24 cellular contexts compared by ENCODE assay signal in the genomic region with DNA sequence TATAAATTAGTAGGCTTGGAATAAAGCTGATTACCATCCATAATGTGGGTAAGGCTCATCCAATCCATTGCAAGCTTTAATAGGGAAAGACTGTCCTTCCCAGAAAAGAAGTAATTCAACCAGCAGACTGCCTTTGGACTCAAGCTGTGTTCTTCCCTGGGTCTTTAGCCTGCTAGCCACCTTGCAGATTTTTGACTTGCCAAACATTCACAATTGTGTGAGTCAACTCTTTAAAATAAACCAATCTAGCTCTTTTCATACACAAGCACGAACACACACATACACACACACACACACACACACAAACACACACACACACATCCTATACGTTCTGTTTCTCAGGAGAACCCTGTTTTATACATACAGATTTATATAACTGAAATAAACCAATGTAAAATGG.
"Had no signal": no experiment of that assay in that cellular context is flagged by ENCODE, and none has a peak within 500 bp of the region (broad histone marks: within the 10 kb centered on the region; RNA-seq: fewer than 3 reads in every experiment).

No MANE protein-coding gene starts in this region.

- H3K27me3 ChIP-seq: adrenal gland, neutrophil, ovary, right atrium auricular region, thyroid gland, upper lobe of right lung had no signal

- H3K4me1 Mint-ChIP-seq: activated CD4-positive, alpha-beta T cell treated with anti-CD3 and anti-CD28 coated beads, Interleukin-2, amount 10 ng/mL, durations not matched to agents 7 days and 5 days; natural killer cell; T-cell had no signal

- H3K36me3 Mint-ChIP-seq: activated naive CD8-positive, alpha-beta T cell; T-cell had no signal

- H3K27ac ChIP-seq: adrenal gland, neutrophil, ovary, psoas muscle, right atrium auricular region, thyroid gland, upper lobe of right lung, WERI-Rb-1 had no signal

- H3K27me3 Mint-ChIP-seq: activated CD4-positive, alpha-beta T cell treated with anti-CD3 and anti-CD28 coated beads, Interleukin-2, amount 10 ng/mL, durations not matched to agents 7 days and 5 days; activated naive CD8-positive, alpha-beta T cell; stimulated activated naive CD8-positive, alpha-beta T cell treated with anti-CD3 and anti-CD28 coated beads, Interleukin-15, Interleukin-2, amounts not matched to agents 100 ng/mL and 50 ng/mL, for 24 hours; T-cell had no signal

- H3K9me3 Mint-ChIP-seq: activated CD4-positive, alpha-beta T cell treated with anti-CD3 and anti-CD28 coated beads, Interleukin-2, amount 10 ng/mL, durations not matched to agents 7 days and 5 days; T-helper 2 cell treated with Interferon-gamma antibody and Interleukin-4, amounts not matched to agents 5 μg/mL and 100 μg/mL, for 36 hours had no signal

- H3K36me3 ChIP-seq: adrenal gland, neutrophil, ovary, right atrium auricular region, thyroid gland, upper lobe of right lung, WERI-Rb-1 had no signal

- H3K4me3 ChIP-seq: adrenal gland, ovary, psoas muscle, right atrium auricular region, thyroid gland, upper lobe of right lung had no signal

- H3K27ac Mint-ChIP-seq: activated CD4-positive, alpha-beta T cell treated with anti-CD3 and anti-CD28 coated beads, Interleukin-2, amount 10 ng/mL, durations not matched to agents 7 days and 5 days; activated CD8-positive, alpha-beta T cell treated with anti-CD3 and anti-CD28 coated beads, Interleukin-2, amount 10 ng/mL, durations not matched to agents 7 days and 5 days; activated naive CD8-positive, alpha-beta T cell; natural killer cell; stimulated activated naive CD8-positive, alpha-beta T cell treated with anti-CD3 and anti-CD28 coated beads, Interleukin-15, Interleukin-2, amounts not matched to agents 100 ng/mL and 50 ng/mL, for 24 hours; T-cell; T-helper 2 cell treated with Interferon-gamma antibody and Interleukin-4, amounts not matched to agents 5 μg/mL and 100 μg/mL, for 36 hours had no signal

- H3K4me3 Mint-ChIP-seq: activated CD4-positive, alpha-beta T cell treated with anti-CD3 and anti-CD28 coated beads, Interleukin-2, amount 10 ng/mL, durations not matched to agents 7 days and 5 days; activated CD8-positive, alpha-beta T cell treated with anti-CD3 and anti-CD28 coated beads, Interleukin-2, amount 10 ng/mL, durations not matched to agents 7 days and 5 days; activated naive CD8-positive, alpha-beta T cell; natural killer cell; stimulated activated naive CD8-positive, alpha-beta T cell treated with anti-CD3 and anti-CD28 coated beads, Interleukin-15, Interleukin-2, amounts not matched to agents 100 ng/mL and 50 ng/mL, for 24 hours; T-cell; T-helper 2 cell treated with Interferon-gamma antibody and Interleukin-4, amounts not matched to agents 5 μg/mL and 100 μg/mL, for 36 hours had no signal

- DNase-seq: activated CD4-positive, alpha-beta T cell treated with anti-CD3 and anti-CD28 coated beads, Interleukin-2, amount 10 ng/mL, durations not matched to agents 7 days and 5 days; activated CD4-positive, CD25-positive, alpha-beta regulatory T cell treated with anti-CD3 and anti-CD28 coated beads, Interleukin-2, amount 50 U/mL, for 72 hours; activated CD8-positive, alpha-beta T cell treated with anti-CD3 and anti-CD28 coated beads, Interleukin-2, amount 10 ng/mL, durations not matched to agents 7 days and 5 days; adrenal gland; dermis blood vessel endothelial cell; effector CD8-positive, alpha-beta T cell; erythroblast; foreskin melanocyte; left ventricle myocardium superior; mammary epithelial cell; midbrain; natural killer cell; ovary; psoas muscle; substantia nigra; T-cell; thyroid gland; upper lobe of right lung; WERI-Rb-1 had no signal
